ENCODE assay signal across 26 cellular contexts in genomic region chr4:130356873-130357272, GRCh38.
"Had no signal": no experiment of that assay in that cellular context is flagged by ENCODE, and none has a peak within 500 bp of the region (broad histone marks: within the 10 kb centered on the region; RNA-seq: fewer than 3 reads in every experiment).

No MANE protein-coding gene starts in this region.

- H3K79me2 ChIP-seq: hepatocyte had no signal

- H3K4me1 ChIP-seq: colonic mucosa, esophagus squamous epithelium, gastrocnemius medialis, heart left ventricle, left lung, lower lobe of right lung had no signal

- H3K27me3 ChIP-seq: colonic mucosa, esophagus squamous epithelium, gastrocnemius medialis, heart left ventricle, hepatocyte, left lung had no signal

- H3K27ac ChIP-seq: colonic mucosa, epithelial cell of prostate, esophagus squamous epithelium, gastrocnemius medialis, heart left ventricle, hepatocyte, left lung, lower lobe of right lung had no signal

- H2AFZ ChIP-seq: hepatocyte had no signal

- H3K9me3 ChIP-seq: colonic mucosa, esophagus squamous epithelium, gastrocnemius medialis, heart left ventricle, left lung, lower lobe of right lung, mucosa of descending colon had no signal

- H3K36me3 ChIP-seq: colonic mucosa, esophagus squamous epithelium, gastrocnemius medialis, heart left ventricle, left lung, lower lobe of right lung had no signal

- DNase-seq: colonic mucosa; cortex of kidney; effector CD8-positive, alpha-beta T cell; effector memory CD8-positive, alpha-beta T cell; endodermal cell; erythroblast; esophagus squamous epithelium; foreskin fibroblast; foreskin melanocyte; gastrocnemius medialis; heart left ventricle; hypothalamus; immature natural killer cell; islet precursor cell; kidney; kidney glomerular epithelial cell; left cardiac atrium; left lung; left ventricle myocardium superior; lower lobe of right lung; mesenchymal stem cell; mucosa of descending colon; naive B cell had no signal

- H3K4me3 ChIP-seq: colonic mucosa, esophagus squamous epithelium, gastrocnemius medialis, heart left ventricle, hepatocyte, left lung, lower lobe of right lung, mucosa of descending colon had no signal

- ATAC-seq: effector memory CD8-positive, alpha-beta T cell; esophagus mucosa; gastrocnemius medialis; heart left ventricle; left cardiac atrium; left lung; left ventricle myocardium superior; lower lobe of right lung; mucosa of descending colon had no signal

- H3K4me2 ChIP-seq: hepatocyte had no signal
